ENCODE assay signal across 9 cellular contexts in the genomic region with DNA sequence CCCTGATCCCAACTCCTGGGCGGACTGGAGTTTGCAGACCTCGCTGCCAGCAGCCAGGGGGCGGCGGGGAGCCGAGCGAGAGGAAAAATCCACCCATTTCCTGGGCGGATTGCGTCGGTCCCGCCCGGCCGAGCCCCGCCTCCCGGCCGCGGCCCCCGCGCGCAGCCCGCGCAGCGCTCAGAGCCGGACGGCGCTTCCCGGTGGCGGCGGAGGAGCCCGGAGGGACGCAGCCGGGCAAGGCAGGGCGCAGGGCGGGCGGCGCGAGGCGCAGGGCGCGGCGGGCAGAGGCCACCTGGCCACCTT. TPM values are rescaled to one million over a fixed set of nuclear protein-coding genes. Genes with fewer than 3 reads are reported as not detected.
DNase-seq lines count a peak whose midpoint lies in the region; ATAC-seq, FAIRE-seq and TF ChIP-seq lines count a peak whose summit lies in the region.
"Had no signal": no experiment of that assay in that cellular context is flagged by ENCODE, and none has a peak within 500 bp of the region (broad histone marks: within the 10 kb centered on the region; RNA-seq: fewer than 3 reads in every experiment).

A gene (plus strand): TSS at position 180 of the 303 bp plus-strand sequence. CDS start 322 bp downstream, outside the sequence.

- H3K4me3 ChIP-seq in A673 (ENCODE audit: low read depth, low read length, poor library complexity, severe bottlenecking), result peak within 1 kb of the TSS; percentile 95
- H3K4me3 ChIP-seq in GM12875 (ENCODE audit: low read depth, low read length), result no peak within 1 kb of the TSS
- peak within 1 kb of the TSS; percentile 17 for H3K4me3 ChIP-seq in RWPE2 (ENCODE audit: severe bottlenecking)
- H3K4me3 ChIP-seq in endothelial cell of umbilical vein (replicated peaks in 1 of 3; ENCODE audit: insufficient read depth in 1 of 3, low read depth in 1 of 3, low read length in 3 of 3), result no peak within 1 kb of the TSS
- H3K4me3 ChIP-seq in testis, result peak within 1 kb of the TSS; percentile 26 to 52

- intact Hi-C loops in A673 (cut with micrococcal nuclease; ENCODE audit: unreplicated experiment) (loop anchor here (5.0 kb wide), 1 partner anchor 70 kb away; no protein-coding TSS in a partner anchor), endothelial cell of umbilical vein (cut with micrococcal nuclease) (loop anchor here (2.0 to 10.0 kb wide), 2 partner anchors 313 to 515 kb away; no protein-coding TSS in a partner anchor), testis (cut with DNase I; ENCODE audit: low total_unique reads) (loop anchor here (5.0 kb wide), 2 partner anchors 255 to 325 kb away; no protein-coding TSS in a partner anchor)

- H3K4me1 ChIP-seq in A673 (ENCODE audit: insufficient read depth, low read length, poor library complexity, severe bottlenecking) (peaks cover 71% of the 10 kb centered on the region), RWPE2 (ENCODE audit: insufficient read depth, poor library complexity, severe bottlenecking) (no peaks in the 10 kb centered on the region), endothelial cell of umbilical vein (ENCODE audit: control insufficient read depth, extremely low read depth, insufficient read depth, low read length) (no peaks in the 10 kb centered on the region), testis (peaks cover 21% of the 10 kb centered on the region)

- TF ChIP-seq CTCF in A673 (conservative IDR thresholded peaks at IDR 0.05; ENCODE audit: low read depth, low read length) (peak; percentile 79), GM12875 (IDR thresholded peaks at IDR 0.05; ENCODE audit: borderline replicate concordance, insufficient read depth, low read depth, low read length) (peak; percentile 37; the same call in 1 of the 2 replicates), RWPE2 (IDR thresholded peaks at IDR 0.05; ENCODE audit: poor library complexity, severe bottlenecking) (peak; percentile 68), endothelial cell of umbilical vein (IDR thresholded peaks at IDR 0.05; ENCODE audit: extremely low read depth in 1 of 2, insufficient read depth in 1 of 2, low read depth in 1 of 2, low read length in 2 of 2) (peak; percentile 49 to 67), testis (IDR thresholded peaks at IDR 0.05) (peak; percentile 77 to 94 (median 91))

- ATAC-seq in RWPE2 (ENCODE audit: low read depth) (peak; percentile 70), HG03521 (IDR thresholded peaks at IDR 0.05; ENCODE audit: unreplicated experiment) (no peak), GM18867 (IDR thresholded peaks at IDR 0.05; ENCODE audit: unreplicated experiment) (no peak)

- FAIRE-seq in endothelial cell of umbilical vein (lab: Jason Lieb, UNC), result no peak

- DNase-seq in A673 (ENCODE audit: low spot score) (peak; percentile 95), RWPE2 (ENCODE audit: low spot score) (no peak), endothelial cell of umbilical vein (ENCODE audit: low read depth, low spot score) (peak; percentile 46), medulla oblongata (ENCODE audit: extremely low spot score) (peak; percentile 64), testis (peak; percentile 88)
- DNase-seq: naive B cell had no signal

- BruUV-seq in A673 (replicated peaks; lab: Mats Ljungman, UMichigan) (no TSS peak), endothelial cell of umbilical vein (replicated peaks; lab: Mats Ljungman, UMichigan) (no TSS peak)

- H3K36me3 ChIP-seq in A673 (ENCODE audit: insufficient read depth, low read length, poor library complexity, severe bottlenecking) (peaks cover 28% of the 10 kb centered on the region), RWPE2 (ENCODE audit: low read depth) (no peaks in the 10 kb centered on the region), endothelial cell of umbilical vein (ENCODE audit: control insufficient read depth in 2 of 2, extremely low read depth in 1 of 2, insufficient read depth in 2 of 2, low read length in 2 of 2) (no peaks in the 10 kb centered on the region), testis (ENCODE audit: low read depth, missing control alignments) (no peaks in the 10 kb centered on the region)

- 4% methylated on average over 5 of the region's 40 CpGs; no CpG with 5 or more reads in 1 of the 2 donors for WGBS in testis, 2 donors

- CTCF ChIA-PET in A673 (lab: Charles Lee) (interaction anchor here (1.2 kb wide), 1 partner anchor 69 kb away, joined by 5 read pairs; no protein-coding TSS in a partner anchor), endothelial cell of umbilical vein (lab: Charles Lee) (interaction anchor here (1.9 to 4.4 kb wide), 2 partner anchors 324 to 328 kb away, joined by 7 to 39 read pairs; no protein-coding TSS in a partner anchor)

- H2AFZ ChIP-seq in endothelial cell of umbilical vein (ENCODE audit: low read depth, low read length), result no peak within 1 kb of the TSS

- TF ChIP-seq POLR2A in endothelial cell of umbilical vein (IDR thresholded peaks at IDR 0.05; ENCODE audit: low read depth, low read length), result no peak
- no peak for TF ChIP-seq POLR2A in testis (IDR thresholded peaks at IDR 0.05)

- no peak within 1 kb of the TSS for H3K9ac ChIP-seq in endothelial cell of umbilical vein (replicated peaks; ENCODE audit: extremely low read depth, insufficient read depth, low read length)

- no peaks in the 10 kb centered on the region for H4K20me1 ChIP-seq in endothelial cell of umbilical vein (replicated peaks; ENCODE audit: control insufficient read depth, extremely low read depth, insufficient read depth, low read length)

- H3K27ac ChIP-seq in A673 (ENCODE audit: low read depth, low read length, poor library complexity, severe bottlenecking) (peak within 1 kb of the TSS; percentile 93), RWPE2 (ENCODE audit: poor library complexity, severe bottlenecking) (no peak within 1 kb of the TSS), endothelial cell of umbilical vein (ENCODE audit: insufficient read depth, low read depth, low read length) (no peak within 1 kb of the TSS), testis (no peak within 1 kb of the TSS)

- H3K9me3 ChIP-seq in A673 (ENCODE audit: low read depth, low read length, poor library complexity, severe bottlenecking) (no peaks in the 10 kb centered on the region), RWPE2 (ENCODE audit: severe bottlenecking) (no peaks in the 10 kb centered on the region), endothelial cell of umbilical vein (replicated peaks; ENCODE audit: control insufficient read depth, insufficient read depth, low read length) (no peaks in the 10 kb centered on the region), testis (no peaks in the 10 kb centered on the region)

- no peaks in the 10 kb centered on the region for H3K27me3 ChIP-seq in A673 (replicated peaks; ENCODE audit: insufficient read depth, low read depth, low read length, poor library complexity)
- peaks cover 77% of the 10 kb centered on the region for H3K27me3 ChIP-seq in RWPE2 (ENCODE audit: insufficient read depth, poor library complexity, severe bottlenecking)
- peaks cover 15% of the 10 kb centered on the region in 2 experiments for H3K27me3 ChIP-seq in endothelial cell of umbilical vein (ENCODE audit: control insufficient read depth in 2 of 2, insufficient read depth in 2 of 2, low read length in 2 of 2)
- H3K27me3 ChIP-seq in testis, result no peaks in the 10 kb centered on the region

- dilution Hi-C loops in endothelial cell of umbilical vein (cut with MboI; ENCODE audit: extremely low pct_ligation_motif_present, low sequenced_read_pairs), result no loop called here

- no peak within 1 kb of the TSS for H3K4me2 ChIP-seq in endothelial cell of umbilical vein (ENCODE audit: insufficient read depth, low read length)

- H3K9me1 ChIP-seq in endothelial cell of umbilical vein (replicated peaks; ENCODE audit: control insufficient read depth, extremely low read depth, insufficient read depth, low read length), result no peaks in the 10 kb centered on the region

- H3K79me2 ChIP-seq in endothelial cell of umbilical vein (ENCODE audit: control insufficient read depth, insufficient read depth, low read length), result no peaks in the 10 kb centered on the region

- POLR2A ChIA-PET in A673 (lab: Charles Lee; ENCODE audit: low non-redundant PET), result no interaction called here
- POLR2A ChIA-PET in endothelial cell of umbilical vein (lab: Charles Lee), result no interaction called here

TF ChIP-seq in endothelial cell of umbilical vein, 7 proteins besides CTCF, POLR2A, EP300 and RAD21:
- TF ChIP-seq EZH2 (IDR thresholded peaks at IDR 0.05; ENCODE audit: borderline replicate concordance, low read depth, low read length, severe bottlenecking), result no peak
- no peak for TF ChIP-seq FOS (IDR thresholded peaks at IDR 0.05; ENCODE audit: borderline replicate concordance, insufficient read depth, low read length)
- no peak for TF ChIP-seq MYC (IDR thresholded peaks at IDR 0.05; ENCODE audit: low read depth, low read length)
- no peak for TF ChIP-seq JUN (IDR thresholded peaks at IDR 0.05; ENCODE audit: borderline replicate concordance, insufficient read depth, insufficient read length, low read depth)
- TF ChIP-seq, protein P1, sequence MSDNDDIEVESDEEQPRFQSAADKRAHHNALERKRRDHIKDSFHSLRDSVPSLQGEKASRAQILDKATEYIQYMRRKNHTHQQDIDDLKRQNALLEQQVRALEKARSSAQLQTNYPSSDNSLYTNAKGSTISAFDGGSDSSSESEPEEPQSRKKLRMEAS (IDR thresholded peaks at IDR 0.05; ENCODE audit: insufficient read depth, insufficient read length), result no peak
- no peak for TF ChIP-seq GATA2 (IDR thresholded peaks at IDR 0.05; ENCODE audit: insufficient read depth, insufficient read length, low read depth, low read length)
- TF ChIP-seq POLR2AphosphoS5 (IDR thresholded peaks at IDR 0.05; ENCODE audit: insufficient read depth, low read depth, low read length), result no peak

RNA-seq across cellular contexts. Expression of the gene that starts here (rescaled TPM):
- 278 and 308 TPM in 2 replicates for total RNA-seq in A673 (2021)
- total RNA-seq in endothelial cell of umbilical vein, result 0.42 and 0.95 TPM in 2 replicates
- 0.07 and 0.13 TPM in 2 replicates for polyA plus RNA-seq in endothelial cell of umbilical vein
- polyA plus RNA-seq in endothelial cell of umbilical vein (2011; cell fraction: cytosol; rRNA removed), result 0.21 and 0.31 TPM in 2 replicates
- 0.04 and 0.09 TPM in 2 replicates for polyA plus RNA-seq in endothelial cell of umbilical vein (2011; cell fraction: nucleus; rRNA removed)
- polyA plus RNA-seq in endothelial cell of umbilical vein (2012), result 0.24 and 0.29 TPM in 2 replicates
- not detected in 2 replicates for polyA minus RNA-seq in endothelial cell of umbilical vein
- 4.7 TPM for polyA minus RNA-seq in endothelial cell of umbilical vein (2011; cell fraction: cytosol; rRNA and poly(A)+ RNA removed)
- 0.58 TPM in 1 of 2 replicates, not detected in the other for polyA minus RNA-seq in endothelial cell of umbilical vein (2011; cell fraction: nucleus; rRNA and poly(A)+ RNA removed)
- total RNA-seq in testis, result 10 to 100 TPM; 13.9 to 24.4 TPM
- polyA plus RNA-seq in testis (ENCODE audit: insufficient read depth, low read depth, low replicate concordance), result 16.0 TPM

Comparison
In these comparisons a context has a peak if more than half of its experiments do, and no peak if none do; other contexts are left out.
1. RNA of the gene that starts here (total RNA-seq): 278 to 308 TPM in A673; 13.9 to 24.4 TPM in testis and 0.42 to 0.95 TPM in endothelial cell of umbilical vein; every median in the first group is over 10 times any median in the second.
2. RNA of the gene that starts here (polyA plus RNA-seq): 16.0 TPM in testis (single experiment); 0.04 to 0.31 TPM in endothelial cell of umbilical vein; every median in the first group is over 10 times any median in the second.
3. H3K4me3 ChIP-seq: peak in A673 (single experiment), RWPE2 (single experiment) and testis (2 of 2); none in GM12875 (single experiment) and endothelial cell of umbilical vein (0 of 3).
4. CTCF ChIP-seq: peak in every context shown above with its lines; median percentile 91 in testis; 79 in A673; 68 in RWPE2; 58 in endothelial cell of umbilical vein; 37 in GM12875.